In genomic region chr4:80240976-80241375, GRCh38 we compare ENCODE assay signal across 17 cellular contexts. TPM values are rescaled to one million over a fixed set of nuclear protein-coding genes. Genes with fewer than 3 reads are reported as not detected.
DNase-seq lines count a peak whose midpoint lies in the region; ATAC-seq and TF ChIP-seq lines count a peak whose summit lies in the region.
"Had no signal": no experiment of that assay in that cellular context is flagged by ENCODE, and none has a peak within 500 bp of the region (broad histone marks: within the 10 kb centered on the region; RNA-seq: fewer than 3 reads in every experiment).

No MANE protein-coding gene starts in this region.

- ATAC-seq in HG03432 (IDR thresholded peaks at IDR 0.05; ENCODE audit: unreplicated experiment) = peak; percentile 76
- no peak for ATAC-seq in GM21381 (IDR thresholded peaks at IDR 0.05; ENCODE audit: unreplicated experiment)
- ATAC-seq: pancreas had no signal

- no peak overlapping the region for H3K27ac Mint-ChIP-seq in Calu3 (ENCODE audit: unreplicated experiment)
- H3K27ac Mint-ChIP-seq: activated naive CD8-positive, alpha-beta T cell treated with anti-CD3 and anti-CD28 coated beads for 36 hours; activated T-cell treated with anti-CD3 and anti-CD28 coated beads, Interleukin-2, amount 50 U/mL, for 24 hours had no signal

- BruUV-seq in Calu3 (replicated peaks; lab: Mats Ljungman, UMichigan) = no TSS peak

- H3K36me3 Mint-ChIP-seq in Calu3 (ENCODE audit: insufficient read depth, unreplicated experiment) = no peaks in the 10 kb centered on the region
- H3K36me3 Mint-ChIP-seq: activated naive CD8-positive, alpha-beta T cell treated with anti-CD3 and anti-CD28 coated beads for 36 hours had no signal

- no peaks in the 10 kb centered on the region for H3K9me3 Mint-ChIP-seq in Calu3 (ENCODE audit: low read depth, unreplicated experiment)
- H3K9me3 Mint-ChIP-seq: activated naive CD8-positive, alpha-beta T cell treated with anti-CD3 and anti-CD28 coated beads for 36 hours; activated T-cell treated with anti-CD3 and anti-CD28 coated beads, Interleukin-2, amount 50 U/mL, for 24 hours had no signal

- intact Hi-C loops in Calu3 (cut with micrococcal nuclease; ENCODE audit: unreplicated experiment) = no loop called here

- no peak overlapping the region for H3K4me3 Mint-ChIP-seq in Calu3 (ENCODE audit: low read depth, unreplicated experiment)
- H3K4me3 Mint-ChIP-seq: activated naive CD8-positive, alpha-beta T cell treated with anti-CD3 and anti-CD28 coated beads for 36 hours; activated T-cell treated with anti-CD3 and anti-CD28 coated beads, Interleukin-2, amount 50 U/mL, for 24 hours had no signal

- CTCF ChIA-PET in Calu3 (lab: Charles Lee) = no interaction called here

- H3K27me3 Mint-ChIP-seq in Calu3 (ENCODE audit: unreplicated experiment) = no peaks in the 10 kb centered on the region

- DNase-seq in GM03348 (ENCODE audit: low spot score) (peak; percentile 33), amniotic epithelial cell (ENCODE audit: low read depth) (peak; percentile 23), kidney tubule cell (ENCODE audit: low spot score) (peak; percentile 73), Calu3 (no peak), anterior cingulate cortex (lab: John Stamatoyannopoulos, UW) (no peak)
- DNase-seq: activated CD4-positive, alpha-beta T cell treated with anti-CD3 and anti-CD28 coated beads, Interleukin-2, amount 50 U/mL, for 4 hours; activated naive CD8-positive, alpha-beta T cell treated with anti-CD3 and anti-CD28 coated beads for 36 hours; activated T-cell treated with anti-CD3 and anti-CD28 coated beads, Interleukin-2, amount 50 U/mL, for 24 hours; foreskin melanocyte; left ventricle myocardium inferior; NCI-H2171 treated with DMSO at 0.1 percent for 48 hours; pancreas; stimulated activated CD4-positive, alpha-beta T cell treated with anti-CD3 and anti-CD28 coated beads, Interleukin-4, amount 100 ng/mL, for 24 hours; stimulated activated CD8-positive, alpha-beta memory T cell treated with anti-CD3 and anti-CD28 coated beads, Interleukin-4, amount 100 ng/mL, for 48 hours; testis had no signal

- no peak for TF ChIP-seq CTCF in Calu3 (IDR thresholded peaks at IDR 0.05; ENCODE audit: unreplicated experiment)

- H3K4me1 Mint-ChIP-seq in Calu3 (ENCODE audit: low read depth, unreplicated experiment) = peaks cover 4% of the 10 kb centered on the region
- H3K4me1 Mint-ChIP-seq: activated naive CD8-positive, alpha-beta T cell treated with anti-CD3 and anti-CD28 coated beads for 36 hours had no signal

RNA-seq across cellular contexts. Expression of gene FGF5, which starts 25.5 kb away (rescaled TPM):
- 0.50 and 0.81 TPM in 2 replicates for total RNA-seq in Calu3 (2022)
- total RNA-seq: activated naive CD8-positive, alpha-beta T cell treated with anti-CD3 and anti-CD28 coated beads for 36 hours; pancreas; testis had no signal

RNA-seq across cellular contexts. Expression of gene PRDM8, which starts 43.7 kb away (rescaled TPM):
- 1.8 and 2.4 TPM in 2 replicates for total RNA-seq in Calu3 (2022)

Comparison
In these comparisons a context has a peak if more than half of its experiments do, and no peak if none do; other contexts are left out.
1. DNase-seq: peak in GM03348 (single experiment), amniotic epithelial cell (single experiment) and kidney tubule cell (single experiment); none in Calu3 (single experiment) and anterior cingulate cortex (0 of 58).